8 cellular contexts compared by ENCODE assay signal in the genomic region with DNA sequence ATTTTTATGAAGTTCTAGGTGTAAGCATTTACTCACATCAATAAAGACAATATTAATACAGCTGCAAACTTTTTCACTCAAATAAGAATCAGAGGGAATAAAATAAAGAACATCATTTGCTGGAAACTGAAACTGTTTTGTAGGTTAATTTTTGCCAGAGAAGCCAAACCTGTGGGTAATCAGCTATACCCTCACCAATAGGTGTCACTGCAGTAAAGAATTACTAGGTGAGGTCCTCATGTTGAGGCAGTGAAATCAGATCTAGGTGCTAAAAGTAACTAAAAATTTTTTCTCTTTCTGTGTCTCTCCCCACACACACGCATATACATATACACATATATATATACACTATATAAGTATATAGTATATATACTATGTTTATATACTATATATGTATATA.
DNase-seq lines count a peak whose midpoint lies in the region; ATAC-seq lines count a peak whose summit lies in the region.

No MANE protein-coding gene starts in this region.

- DNase-seq in NCI-H82 (lab: John Stamatoyannopoulos, UW) (peak; percentile 40), NCI-H82 treated with DMSO at 0.1 percent for 48 hours (lab: John Stamatoyannopoulos, UW; ENCODE audit: unreplicated experiment) (no peak), OCI-M1 (lab: John Stamatoyannopoulos, UW) (peak; percentile 20), kidney tubule cell (ENCODE audit: low spot score) (peak; percentile 52), superior temporal gyrus (ENCODE audit: extremely low spot score) (no peak), KG1 (lab: John Stamatoyannopoulos, UW) (no peak)

- ATAC-seq in HG02763 (IDR thresholded peaks at IDR 0.05; ENCODE audit: unreplicated experiment) (peak; percentile 61), GM19023 (IDR thresholded peaks at IDR 0.05; ENCODE audit: unreplicated experiment) (no peak)

Comparison
In these comparisons a context has a peak if more than half of its experiments do, and no peak if none do; other contexts are left out.
1. DNase-seq: peak in NCI-H82 (single experiment), OCI-M1 (single experiment) and kidney tubule cell (single experiment); none in NCI-H82 treated with DMSO at 0.1 percent for 48 hours (single experiment), superior temporal gyrus (single experiment) and KG1 (single experiment).